Comparison of ENCODE assay signal across 17 cellular contexts in genomic region chr11:131912127-131912526, GRCh38.
DNase-seq lines count a peak whose midpoint lies in the region; ATAC-seq and TF ChIP-seq lines count a peak whose summit lies in the region.
"Had no signal": no experiment of that assay in that cellular context is flagged by ENCODE, and none has a peak within 500 bp of the region (broad histone marks: within the 10 kb centered on the region; RNA-seq: fewer than 3 reads in every experiment).

No MANE protein-coding gene starts in this region.

- H3K27me3 ChIP-seq in left ventricle myocardium inferior (ENCODE audit: low read depth) (peaks cover 99% of the 10 kb centered on the region), right lobe of liver (peaks cover 4 to 5% of the 10 kb centered on the region in 2 donors)

- H3K9me3 ChIP-seq in left ventricle myocardium inferior (replicated peaks), result no peaks in the 10 kb centered on the region
- no peaks in the 10 kb centered on the region for H3K9me3 ChIP-seq in mesodermal cell (ENCODE audit: control insufficient read depth, low read length)
- H3K9me3 ChIP-seq in right lobe of liver, result no peaks in the 10 kb centered on the region
- H3K9me3 ChIP-seq: body of pancreas, gastrocnemius medialis, pancreas had no signal

- peak overlapping the region; percentile 3 for H3K27ac ChIP-seq in left ventricle myocardium inferior (replicated peaks)
- no peak overlapping the region for H3K27ac ChIP-seq in mesodermal cell (ENCODE audit: low read depth, low read length, severe bottlenecking)
- no peak overlapping the region for H3K27ac ChIP-seq in right lobe of liver
- H3K27ac ChIP-seq: body of pancreas, gastrocnemius medialis, pancreas had no signal

- no peak for ATAC-seq in left cardiac atrium
- no peak for ATAC-seq in right lobe of liver
- ATAC-seq: body of pancreas, gastrocnemius medialis had no signal

- WGBS in mesodermal cell (ENCODE audit: insufficient coverage in 2 of 2), 2 experiments, result 65 to 77% methylated on average over 4 to 6 of the region's 7 CpGs
- 26% methylated on average over 4 of the region's 7 CpGs for WGBS in right lobe of liver (ENCODE audit: insufficient coverage, low coverage, low lambda C conversion rate, missing lambda C conversion rate)

- H3K4me1 ChIP-seq in left ventricle myocardium inferior, result peaks cover 12% of the 10 kb centered on the region
- peaks cover 15% of the 10 kb centered on the region for H3K4me1 ChIP-seq in mesodermal cell (ENCODE audit: control insufficient read depth, insufficient read depth, low read length, poor library complexity, severe bottlenecking)
- peaks cover 0 to 5% (median 0%) of the 10 kb centered on the region in 4 donors for H3K4me1 ChIP-seq in right lobe of liver
- H3K4me1 ChIP-seq: gastrocnemius medialis, pancreas had no signal

- intact Hi-C loops in left ventricle myocardium inferior (cut with micrococcal nuclease), result no loop called here
- intact Hi-C loops in left cardiac atrium (cut with DNase I), result loop anchor here in 1 of 2 donors (5.0 kb wide), 1 partner anchor 120 kb away; no protein-coding TSS in a partner anchor
- intact Hi-C loops in right lobe of liver (cut with DNase I), result no loop called here

- DNase-seq in left ventricle myocardium inferior (no peak), left cardiac atrium (no peak), cerebellum (ENCODE audit: low spot score) (peak; percentile 52), right lobe of liver (no peak), NCI-H345 (lab: John Stamatoyannopoulos, UW) (no peak), HuH-7 (ENCODE audit: low spot score) (no peak)
- no peak for DNase-seq in activated T-cell treated with anti-CD3 and anti-CD28 coated beads, Interleukin-2, amount 50 U/mL, for 48 hours
- DNase-seq: activated B cell treated with CpG ODN at 0.5 μM for 24 hours; activated naive CD4-positive, alpha-beta T cell; body of pancreas; effector CD4-positive, alpha-beta T cell; gastrocnemius medialis; immature natural killer cell; NCI-H2029 treated with DMSO at 0.1 percent for 48 hours; pancreas; RPMI8226 had no signal

- TF ChIP-seq CTCF in left ventricle myocardium inferior (IDR thresholded peaks at IDR 0.05; ENCODE audit: borderline replicate concordance) (no peak), right lobe of liver (IDR thresholded peaks at IDR 0.05) (no peak)

- no peak for TF ChIP-seq POLR2A in right lobe of liver (IDR thresholded peaks at IDR 0.05)

- H3K4me3 ChIP-seq in left ventricle myocardium inferior (peak overlapping the region; percentile 63), mesodermal cell (ENCODE audit: extremely low read depth, insufficient read depth, low read length, poor library complexity, severe bottlenecking) (peak overlapping the region; percentile 71), right lobe of liver (no peak overlapping the region)
- H3K4me3 ChIP-seq: body of pancreas had no signal

- H3K36me3 ChIP-seq in left ventricle myocardium inferior, result no peaks in the 10 kb centered on the region
- peaks cover 16% of the 10 kb centered on the region for H3K36me3 ChIP-seq in mesodermal cell (ENCODE audit: control insufficient read depth, insufficient read depth, low read length)
- no peaks in the 10 kb centered on the region for H3K36me3 ChIP-seq in right lobe of liver
- H3K36me3 ChIP-seq: gastrocnemius medialis, pancreas had no signal

Comparison
In these comparisons a context has a peak if more than half of its experiments do, and no peak if none do; other contexts are left out.
1. H3K4me3 ChIP-seq: peak in left ventricle myocardium inferior (single experiment) and mesodermal cell (single experiment); none in right lobe of liver (0 of 3).